In the genomic region with DNA sequence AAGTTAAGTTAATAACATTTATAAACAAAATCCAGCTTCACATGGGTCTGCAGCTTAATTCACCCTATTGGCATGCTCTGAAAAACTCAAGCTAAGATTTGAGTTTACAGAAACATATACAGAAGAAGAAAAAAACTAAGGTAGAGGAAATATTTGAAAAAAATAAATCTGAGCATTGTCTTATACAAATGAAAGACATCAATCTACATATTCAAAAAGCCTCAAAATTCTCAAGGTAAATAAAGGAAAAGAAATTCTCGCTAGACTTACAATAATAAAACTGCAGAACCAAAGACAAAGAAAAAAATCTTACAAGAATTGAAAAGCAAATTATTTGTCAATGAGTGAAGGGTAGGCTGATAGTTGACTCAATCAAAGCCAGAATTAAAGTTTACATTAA, we compare ENCODE assay signal across 24 cellular contexts.
"Had no signal": no experiment of that assay in that cellular context is flagged by ENCODE, and none has a peak within 500 bp of the region (broad histone marks: within the 10 kb centered on the region; RNA-seq: fewer than 3 reads in every experiment).

No MANE protein-coding gene starts in this region.

- H3K9me3 Mint-ChIP-seq: dendritic cell treated with granulocyte-macrophage colony-stimulating factor and Interleukin-4, amounts not matched to agents 40 ng/mL and 50 ng/mL, for 4 days; endodermal cell had no signal

- H3K27me3 ChIP-seq: colonic mucosa, dorsolateral prefrontal cortex, esophagus muscularis mucosa, esophagus squamous epithelium, foreskin keratinocyte, gastrocnemius medialis, gastroesophageal sphincter, heart left ventricle, heart right ventricle had no signal

- H3K36me3 ChIP-seq: colonic mucosa, esophagus muscularis mucosa, esophagus squamous epithelium, gastrocnemius medialis, gastroesophageal sphincter, heart left ventricle, heart right ventricle had no signal

- ATAC-seq: effector memory CD8-positive, alpha-beta T cell; esophagus mucosa; foreskin keratinocyte; gastrocnemius medialis; gastroesophageal sphincter; heart left ventricle; heart right ventricle had no signal

- H3K4me3 ChIP-seq: colonic mucosa, coronary artery, dorsolateral prefrontal cortex, esophagus muscularis mucosa, esophagus squamous epithelium, gastrocnemius medialis, gastroesophageal sphincter, heart left ventricle, heart right ventricle had no signal

- H3K9me3 ChIP-seq: colonic mucosa, esophagus squamous epithelium, gastrocnemius medialis had no signal

- H3K4me1 ChIP-seq: colonic mucosa, esophagus muscularis mucosa, esophagus squamous epithelium, foreskin keratinocyte, gastrocnemius medialis, gastroesophageal sphincter, heart left ventricle, heart right ventricle had no signal

- H3K27ac Mint-ChIP-seq: dendritic cell treated with granulocyte-macrophage colony-stimulating factor and Interleukin-4, amounts not matched to agents 40 ng/mL and 50 ng/mL, for 4 days; effector memory CD8-positive, alpha-beta T cell; endodermal cell had no signal

- H3K4me3 Mint-ChIP-seq: dendritic cell treated with granulocyte-macrophage colony-stimulating factor and Interleukin-4, amounts not matched to agents 40 ng/mL and 50 ng/mL, for 4 days; effector memory CD8-positive, alpha-beta T cell; endodermal cell had no signal

- DNase-seq: colonic mucosa; cortex of kidney; dermis blood vessel endothelial cell; dorsolateral prefrontal cortex; effector CD4-positive, alpha-beta T cell; effector CD8-positive, alpha-beta T cell; effector memory CD4-positive, alpha-beta T cell; effector memory CD8-positive, alpha-beta T cell; endodermal cell; esophagus squamous epithelium; foreskin fibroblast; foreskin keratinocyte; foreskin melanocyte; gastrocnemius medialis; glutamatergic neuron; head of caudate nucleus; heart left ventricle; heart right ventricle had no signal

- H3K4me1 Mint-ChIP-seq: endodermal cell had no signal

- H3K27me3 Mint-ChIP-seq: dendritic cell treated with granulocyte-macrophage colony-stimulating factor and Interleukin-4, amounts not matched to agents 40 ng/mL and 50 ng/mL, for 4 days; effector memory CD8-positive, alpha-beta T cell had no signal

- H3K27ac ChIP-seq: colonic mucosa, coronary artery, dorsolateral prefrontal cortex, epithelial cell of prostate, esophagus muscularis mucosa, esophagus squamous epithelium, foreskin keratinocyte, gastrocnemius medialis, gastroesophageal sphincter, heart left ventricle, heart right ventricle had no signal
